1 cellular context compared by ENCODE assay signal in genomic region chr6:139148557-139149220, GRCh38.
TF ChIP-seq lines count a peak whose summit lies in the region.

No MANE protein-coding gene starts in this region.

TF ChIP-seq in HEK293T, 16 proteins besides CTCF, POLR2A, EP300 and RAD21 (continued from another document):
- TF ChIP-seq L3MBTL2 (conservative IDR thresholded peaks at IDR 0.05) (no peak), NFRKB (IDR thresholded peaks at IDR 0.05) (no peak)
